In genomic region chr6:28474441-28475219, GRCh38 we compare ENCODE assay signal across 1 cellular context.
TF ChIP-seq lines count a peak whose summit lies in the region.

No MANE protein-coding gene starts in this region.

TF ChIP-seq in GM23338, 12 proteins besides CTCF, POLR2A, EP300 and RAD21 (continued from another document):
- no peak for TF ChIP-seq REST (IDR thresholded peaks at IDR 0.05; ENCODE audit: unreplicated experiment)
- no peak for TF ChIP-seq EZH2 (IDR thresholded peaks at IDR 0.05; ENCODE audit: low read depth, unreplicated experiment)
- no peak for TF ChIP-seq STAT1 (IDR thresholded peaks at IDR 0.05; ENCODE audit: unreplicated experiment)
- TF ChIP-seq CREB1 (CRISPR knock-in tag; IDR thresholded peaks at IDR 0.05; ENCODE audit: low read depth) = no peak
- TF ChIP-seq JUNB (IDR thresholded peaks at IDR 0.05; ENCODE audit: unreplicated experiment) = no peak
